ENCODE assay signal across 26 cellular contexts in the genomic region with DNA sequence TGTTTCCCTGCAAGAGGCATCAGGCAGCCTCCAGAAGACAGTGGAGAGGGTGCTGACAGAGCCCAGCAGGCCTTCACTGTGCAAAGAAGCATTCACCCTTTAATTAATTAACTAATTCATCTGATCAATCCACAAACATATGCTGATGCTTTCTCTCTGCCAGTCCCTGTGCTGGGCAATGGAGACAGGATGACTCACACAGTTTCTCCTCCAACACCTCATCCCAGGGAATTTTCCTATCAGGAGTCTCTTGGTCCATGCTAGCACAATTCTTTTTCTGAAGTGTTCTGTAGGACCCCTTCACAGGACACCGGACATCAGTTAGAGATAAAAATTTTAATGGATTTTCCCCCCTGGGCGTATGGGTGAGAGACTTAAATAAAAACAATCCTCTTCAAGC. TPM values are rescaled to one million over a fixed set of nuclear protein-coding genes. Genes with fewer than 3 reads are reported as not detected.
DNase-seq lines count a peak whose midpoint lies in the region; ATAC-seq, FAIRE-seq and TF ChIP-seq lines count a peak whose summit lies in the region.
"Had no signal": no experiment of that assay in that cellular context is flagged by ENCODE, and none has a peak within 500 bp of the region (broad histone marks: within the 10 kb centered on the region; RNA-seq: fewer than 3 reads in every experiment).

No MANE protein-coding gene starts in this region.

- peak; percentile 29 for DNase-seq in NCI-H82 (lab: John Stamatoyannopoulos, UW)
- DNase-seq in NCI-H82 treated with DMSO at 0.1 percent for 48 hours (lab: John Stamatoyannopoulos, UW; ENCODE audit: unreplicated experiment) = no peak
- peak; percentile 14 for DNase-seq in NCI-H1694 (lab: John Stamatoyannopoulos, UW)
- peak; percentile 24 for DNase-seq in mammary epithelial cell
- peak; percentile 37 for DNase-seq in urothelium cell line (ENCODE audit: low spot score)
- no peak for DNase-seq in upper lobe of right lung
- DNase-seq in activated naive CD4-positive, alpha-beta T cell treated with anti-CD3 and anti-CD28 coated beads, Interleukin-2, amount 50 U/mL, for 72 hours (ENCODE audit: low spot score in 2 of 2) = no peak
- DNase-seq in transverse colon = no peak
- DNase-seq: activated CD4-positive, alpha-beta memory T cell treated with anti-CD3 and anti-CD28 coated beads, Interleukin-2, amount 10 ng/mL, durations not matched to agents 7 days and 5 days; activated CD4-positive, CD25-positive, alpha-beta regulatory T cell treated with anti-CD3 and anti-CD28 coated beads, Interleukin-2, amount 50 U/mL, for 72 hours; activated effector memory CD4-positive, alpha-beta T cell treated with Interleukin-2 at 50 U/mL for 16 hours; activated naive CD8-positive, alpha-beta T cell treated with anti-CD3 and anti-CD28 coated beads, Interleukin-2, amount 50 U/mL, for 24 hours; DND-41; heart left ventricle; left colon; naive thymus-derived CD4-positive, alpha-beta T cell; NCI-H1436; NCI-H2227 treated with DMSO at 0.1 percent for 48 hours; occipital lobe; PC-9; stimulated activated CD4-positive, alpha-beta T cell treated with anti-CD3 and anti-CD28 coated beads, Interleukin-2, amount 100 ng/mL, for 24 hours had no signal

- H3K36me3 Mint-ChIP-seq in activated naive CD4-positive, alpha-beta T cell treated with anti-CD3 and anti-CD28 coated beads, Interleukin-2, amount 50 U/mL, for 72 hours = no peaks in the 10 kb centered on the region
- H3K36me3 Mint-ChIP-seq: type B pancreatic cell had no signal

- peaks cover 20% of the 10 kb centered on the region for H3K4me1 ChIP-seq in mammary epithelial cell (ENCODE audit: insufficient read depth, low read length)
- H3K4me1 ChIP-seq in upper lobe of right lung = no peaks in the 10 kb centered on the region
- H3K4me1 ChIP-seq in transverse colon = no peaks in the 10 kb centered on the region
- H3K4me1 ChIP-seq: A549 had no signal

- intact Hi-C loops in mammary epithelial cell (cut with micrococcal nuclease) (no loop called here), upper lobe of right lung (cut with DNase I) (no loop called here), transverse colon (cut with DNase I; ENCODE audit: low total_unique reads) (no loop called here)

- H3K4me3 ChIP-seq in mammary epithelial cell (replicated peaks in 1 of 3; ENCODE audit: insufficient read depth in 1 of 3, low read depth in 2 of 3, low read length in 3 of 3) (no peak overlapping the region), upper lobe of right lung (no peak overlapping the region), transverse colon (no peak overlapping the region)
- H3K4me3 ChIP-seq: A549, heart left ventricle, PC-9, smooth muscle cell had no signal

- 81% methylated on average over 2 of the region's 2 CpGs for WGBS in mammary epithelial cell (ENCODE audit: low coverage, missing lambda C conversion rate)
- 79 to 86% methylated on average over 2 of the region's 2 CpGs for WGBS in transverse colon (ENCODE audit: low coverage in 1 of 2), 2 donors

- H3K27ac Mint-ChIP-seq in activated naive CD4-positive, alpha-beta T cell treated with anti-CD3 and anti-CD28 coated beads, Interleukin-2, amount 50 U/mL, for 72 hours = no peak overlapping the region
- H3K27ac Mint-ChIP-seq: activated CD4-positive, alpha-beta memory T cell treated with anti-CD3 and anti-CD28 coated beads, Interleukin-2, amount 10 ng/mL, durations not matched to agents 7 days and 5 days; activated naive CD8-positive, alpha-beta T cell treated with anti-CD3 and anti-CD28 coated beads, Interleukin-2, amount 50 U/mL, for 24 hours had no signal

- no peak for TF ChIP-seq POLR2A in transverse colon (IDR thresholded peaks at IDR 0.05)

- H3K9me3 Mint-ChIP-seq in activated naive CD4-positive, alpha-beta T cell treated with anti-CD3 and anti-CD28 coated beads, Interleukin-2, amount 50 U/mL, for 72 hours = peaks cover 0 to 9% of the 10 kb centered on the region in 2 donors
- H3K9me3 Mint-ChIP-seq: activated CD4-positive, alpha-beta memory T cell treated with anti-CD3 and anti-CD28 coated beads, Interleukin-2, amount 10 ng/mL, durations not matched to agents 7 days and 5 days had no signal

- H3K27ac ChIP-seq in mammary epithelial cell (ENCODE audit: insufficient read depth, low read depth, low read length) (no peak overlapping the region), upper lobe of right lung (no peak overlapping the region), transverse colon (no peak overlapping the region)
- H3K27ac ChIP-seq: A549, heart left ventricle, HL-60, PC-9 had no signal

- H3K79me2 ChIP-seq in mammary epithelial cell (ENCODE audit: insufficient read depth, low read length) = no peaks in the 10 kb centered on the region

- H3K4me2 ChIP-seq in mammary epithelial cell (ENCODE audit: insufficient read depth, low read depth, low read length) = no peak overlapping the region
- H3K4me2 ChIP-seq: A549, PC-9, smooth muscle cell had no signal

- H2AFZ ChIP-seq in mammary epithelial cell (ENCODE audit: low read depth, low read length) = no peak overlapping the region
- H2AFZ ChIP-seq: PC-9 had no signal

- no TSS peak for BruUV-seq in mammary epithelial cell (replicated peaks; lab: Mats Ljungman, UMichigan)

- H3K9me3 ChIP-seq in mammary epithelial cell (replicated peaks; ENCODE audit: insufficient read depth, low read length) (no peaks in the 10 kb centered on the region), upper lobe of right lung (no peaks in the 10 kb centered on the region), transverse colon (no peaks in the 10 kb centered on the region)
- H3K9me3 ChIP-seq: heart left ventricle had no signal

- no peaks in the 10 kb centered on the region for H3K36me3 ChIP-seq in mammary epithelial cell (ENCODE audit: insufficient read depth, low read length)
- H3K36me3 ChIP-seq in upper lobe of right lung = no peaks in the 10 kb centered on the region
- no peaks in the 10 kb centered on the region for H3K36me3 ChIP-seq in transverse colon
- H3K36me3 ChIP-seq: heart left ventricle had no signal

- no peak for TF ChIP-seq CTCF in mammary epithelial cell (conservative IDR thresholded peaks at IDR 0.05 in 1 of 2, IDR thresholded peaks at IDR 0.05 in 1 of 2; ENCODE audit: extremely low read depth in 1 of 2, insufficient read depth in 1 of 2, low read depth in 1 of 2, low read length in 2 of 2)
- no peak for TF ChIP-seq CTCF in upper lobe of right lung (IDR thresholded peaks at IDR 0.05)
- no peak for TF ChIP-seq CTCF in transverse colon (IDR thresholded peaks at IDR 0.05)

- peaks cover 3% of the 10 kb centered on the region for H3K27me3 ChIP-seq in mammary epithelial cell (ENCODE audit: insufficient read depth, low read length)
- H3K27me3 ChIP-seq in upper lobe of right lung = no peaks in the 10 kb centered on the region
- no peaks in the 10 kb centered on the region for H3K27me3 ChIP-seq in transverse colon

- in situ Hi-C loops in mammary epithelial cell (cut with MboI; ENCODE audit: low sequenced_read_pairs in 2 of 2) = no loop called here
- in situ Hi-C loops in transverse colon (cut with MboI; ENCODE audit: low pct_ligation_motif_present in 1 of 4, low pct_unique_long_range_greater_than_20kb in 1 of 4, low sequenced_read_pairs in 3 of 4) = no loop called here

- H4K20me1 ChIP-seq in mammary epithelial cell (ENCODE audit: insufficient read depth, low read length) = no peaks in the 10 kb centered on the region

- TF ChIP-seq EP300 in transverse colon (IDR thresholded peaks at IDR 0.05; ENCODE audit: low read depth) = no peak

- H3K9ac ChIP-seq in mammary epithelial cell (ENCODE audit: insufficient read depth, low read length) = no peak overlapping the region

- CTCF ChIA-PET in mammary epithelial cell (lab: Charles Lee; ENCODE audit: low non-redundant PET) = no interaction called here

- FAIRE-seq in urothelium cell line (lab: Jason Lieb, UNC) = no peak
- FAIRE-seq: A549, GM12892 had no signal

- ATAC-seq in upper lobe of right lung = no peak
- no peak for ATAC-seq in activated naive CD4-positive, alpha-beta T cell treated with anti-CD3 and anti-CD28 coated beads, Interleukin-2, amount 50 U/mL, for 72 hours
- ATAC-seq: A549; activated naive CD8-positive, alpha-beta T cell treated with anti-CD3 and anti-CD28 coated beads, Interleukin-2, amount 50 U/mL, for 24 hours; heart left ventricle; left colon; naive thymus-derived CD4-positive, alpha-beta T cell had no signal

- dilution Hi-C loops in mammary epithelial cell (cut with HindIII; ENCODE audit: low sequenced_read_pairs) = no loop called here

RNA-seq across cellular contexts. Expression of gene MEX3B, which starts 24.8 kb away (rescaled TPM):
- 10 to 100 TPM in 1 of 2 donors, 1 to 10 TPM in 1; 1.8 to 10.8 TPM for total RNA-seq in mammary epithelial cell
- polyA plus RNA-seq in mammary epithelial cell = 0.73 TPM
- polyA minus RNA-seq in mammary epithelial cell = 1.2 TPM
- total RNA-seq in upper lobe of right lung = 1.9 TPM
- total RNA-seq in activated naive CD4-positive, alpha-beta T cell treated with anti-CD3 and anti-CD28 coated beads, Interleukin-2, amount 50 U/mL, for 72 hours = 1 to 10 TPM; 1.2 to 1.5 TPM
- total RNA-seq in transverse colon = 10 to 100 TPM in 1 of 4 donors, 1 to 10 TPM in 1, under 1 TPM in 1, not detected in 1; 0.68 to 14.9 (median 1.7) TPM
- total RNA-seq: PC-9 had no signal

Comparison
In these comparisons a context has a peak if more than half of its experiments do, and no peak if none do; other contexts are left out.
1. DNase-seq: peak in NCI-H82 (single experiment), NCI-H1694 (single experiment), mammary epithelial cell (single experiment) and urothelium cell line (single experiment); none in NCI-H82 treated with DMSO at 0.1 percent for 48 hours (single experiment), upper lobe of right lung (single experiment), activated naive CD4-positive, alpha-beta T cell treated with anti-CD3 and anti-CD28 coated beads, Interleukin-2, amount 50 U/mL, for 72 hours (0 of 2) and transverse colon (single experiment).